8 cellular contexts compared by ENCODE assay signal in genomic region chr5:74638776-74639537, GRCh38. TPM values are rescaled to one million over a fixed set of nuclear protein-coding genes. Genes with fewer than 3 reads are reported as not detected.
A peak's percentile ranks its signal among the peaks of the same experiment; 100 is the strongest.
DNase-seq lines count a peak whose midpoint lies in the region; ATAC-seq lines count a peak whose summit lies in the region.

No MANE protein-coding gene starts in this region.

- POLR2A ChIA-PET in activated CD8-positive, alpha-beta T cell treated with anti-CD3 and anti-CD28 coated beads, Interleukin-2, amount 10 ng/mL, durations not matched to agents 7 days and 5 days (lab: Charles Lee), result no interaction called here

- peak overlapping the region; percentile 75 to 97 (median 94) for H3K4me3 ChIP-seq in BLaER1 treated with 17β-estradiol and CSF1 and Interleukin-3, amounts not matched to agents 10 nM and 100 nM

- no peak for DNase-seq in activated CD8-positive, alpha-beta T cell treated with anti-CD3 and anti-CD28 coated beads, Interleukin-2, amount 10 ng/mL, durations not matched to agents 7 days and 5 days
- DNase-seq in iris pigment epithelial cell (ENCODE audit: low read depth) (peak; percentile 59), NCI-H2081 (lab: John Stamatoyannopoulos, UW) (no peak), epidermal melanocyte (ENCODE audit: insufficient read length, low spot score) (no peak)

- peaks cover 0 to 15% (median 0%) of the 10 kb centered on the region in 11 experiments; a peak in 7 of 22 replicates for H3K9me3 ChIP-seq in BLaER1 treated with 17β-estradiol and CSF1 and Interleukin-3, amounts not matched to agents 10 nM and 100 nM (replicated peaks in 1 of 11)

- H3K36me3 Mint-ChIP-seq in activated CD8-positive, alpha-beta T cell treated with anti-CD3 and anti-CD28 coated beads, Interleukin-2, amount 10 ng/mL, durations not matched to agents 7 days and 5 days (ENCODE audit: low read depth), result no peaks in the 10 kb centered on the region

- H3K27me3 Mint-ChIP-seq in activated CD8-positive, alpha-beta T cell treated with anti-CD3 and anti-CD28 coated beads, Interleukin-2, amount 10 ng/mL, durations not matched to agents 7 days and 5 days (ENCODE audit: low read depth), result peaks cover 49% of the 10 kb centered on the region

- CTCF ChIA-PET in activated CD8-positive, alpha-beta T cell treated with anti-CD3 and anti-CD28 coated beads, Interleukin-2, amount 10 ng/mL, durations not matched to agents 7 days and 5 days (lab: Charles Lee), result interaction anchor here (0.7 to 5.5 kb wide), 7 partner anchors 23 to 737 kb away, joined by 3 to 38 read pairs (median 3); no protein-coding TSS in a partner anchor

- peak overlapping the region; percentile 73 to 99 (median 94) for H3K4me2 ChIP-seq in BLaER1 treated with 17β-estradiol and CSF1 and Interleukin-3, amounts not matched to agents 10 nM and 100 nM

- no peak overlapping the region for H3K27ac Mint-ChIP-seq in activated CD8-positive, alpha-beta T cell treated with anti-CD3 and anti-CD28 coated beads, Interleukin-2, amount 10 ng/mL, durations not matched to agents 7 days and 5 days

- peak overlapping the region in 9 of 11 experiments; percentile 88 to 98 (median 95); a peak in 20 of 22 replicates for H3K27ac ChIP-seq in BLaER1 treated with 17β-estradiol and CSF1 and Interleukin-3, amounts not matched to agents 10 nM and 100 nM
- peak overlapping the region; percentile 85 for H3K27ac ChIP-seq in temporal lobe (ENCODE audit: low read depth, low read length)

- H3K27me3 ChIP-seq in BLaER1 treated with 17β-estradiol and CSF1 and Interleukin-3, amounts not matched to agents 10 nM and 100 nM, result no peaks in the 10 kb centered on the region

- peak overlapping the region; percentile 79 to 96 (median 93) for H3K9ac ChIP-seq in BLaER1 treated with 17β-estradiol and CSF1 and Interleukin-3, amounts not matched to agents 10 nM and 100 nM

- no peaks in the 10 kb centered on the region for H3K9me3 Mint-ChIP-seq in activated CD8-positive, alpha-beta T cell treated with anti-CD3 and anti-CD28 coated beads, Interleukin-2, amount 10 ng/mL, durations not matched to agents 7 days and 5 days (ENCODE audit: insufficient read depth)

- H3K4me1 ChIP-seq in BLaER1 treated with 17β-estradiol and CSF1 and Interleukin-3, amounts not matched to agents 10 nM and 100 nM, result peaks cover 49 to 76% (median 62%) of the 10 kb centered on the region in 10 experiments

- ATAC-seq in GM18868 (IDR thresholded peaks at IDR 0.05; ENCODE audit: unreplicated experiment), result peak; percentile 37
- peak; percentile 27 for ATAC-seq in HG03175 (IDR thresholded peaks at IDR 0.05; ENCODE audit: unreplicated experiment)
- ATAC-seq in activated CD8-positive, alpha-beta T cell treated with anti-CD3 and anti-CD28 coated beads, Interleukin-2, amount 10 ng/mL, durations not matched to agents 7 days and 5 days, result no peak

- H3K36me3 ChIP-seq in BLaER1 treated with 17β-estradiol and CSF1 and Interleukin-3, amounts not matched to agents 10 nM and 100 nM, result peaks cover 19 to 49% (median 31%) of the 10 kb centered on the region in 11 experiments

- H3K4me3 Mint-ChIP-seq in activated CD8-positive, alpha-beta T cell treated with anti-CD3 and anti-CD28 coated beads, Interleukin-2, amount 10 ng/mL, durations not matched to agents 7 days and 5 days, result peak overlapping the region; percentile 77

- peaks cover 29 to 65% (median 61%) of the 10 kb centered on the region in 11 experiments; a peak in 21 of 22 replicates for H4K20me1 ChIP-seq in BLaER1 treated with 17β-estradiol and CSF1 and Interleukin-3, amounts not matched to agents 10 nM and 100 nM

- peaks cover 30% of the 10 kb centered on the region for H3K4me1 Mint-ChIP-seq in activated CD8-positive, alpha-beta T cell treated with anti-CD3 and anti-CD28 coated beads, Interleukin-2, amount 10 ng/mL, durations not matched to agents 7 days and 5 days (ENCODE audit: low read depth)

RNA-seq across cellular contexts. Expression of gene ENC1, which starts 1.6 kb away (rescaled TPM):
- total RNA-seq in activated CD8-positive, alpha-beta T cell treated with anti-CD3 and anti-CD28 coated beads, Interleukin-2, amount 10 ng/mL, durations not matched to agents 7 days and 5 days, result under 1 TPM; 0.50 to 0.55 TPM
- 755 TPM for total RNA-seq in temporal lobe

RNA-seq across cellular contexts. Expression of gene HEXB, which starts 46.1 kb away (rescaled TPM):
- 10 to 100 TPM; 53.1 to 62.9 TPM for total RNA-seq in activated CD8-positive, alpha-beta T cell treated with anti-CD3 and anti-CD28 coated beads, Interleukin-2, amount 10 ng/mL, durations not matched to agents 7 days and 5 days
- total RNA-seq in temporal lobe, result 23.6 TPM

Comparison
In these comparisons a context has a peak if more than half of its experiments do, and no peak if none do; other contexts are left out.
1. RNA of gene ENC1, which starts 1.6 kb away (total RNA-seq): 755 TPM in temporal lobe (single experiment); 0.50 to 0.55 TPM in activated CD8-positive, alpha-beta T cell treated with anti-CD3 and anti-CD28 coated beads, Interleukin-2, amount 10 ng/mL, durations not matched to agents 7 days and 5 days; every median in the first group is over 100 times any median in the second.